In the genomic region with DNA sequence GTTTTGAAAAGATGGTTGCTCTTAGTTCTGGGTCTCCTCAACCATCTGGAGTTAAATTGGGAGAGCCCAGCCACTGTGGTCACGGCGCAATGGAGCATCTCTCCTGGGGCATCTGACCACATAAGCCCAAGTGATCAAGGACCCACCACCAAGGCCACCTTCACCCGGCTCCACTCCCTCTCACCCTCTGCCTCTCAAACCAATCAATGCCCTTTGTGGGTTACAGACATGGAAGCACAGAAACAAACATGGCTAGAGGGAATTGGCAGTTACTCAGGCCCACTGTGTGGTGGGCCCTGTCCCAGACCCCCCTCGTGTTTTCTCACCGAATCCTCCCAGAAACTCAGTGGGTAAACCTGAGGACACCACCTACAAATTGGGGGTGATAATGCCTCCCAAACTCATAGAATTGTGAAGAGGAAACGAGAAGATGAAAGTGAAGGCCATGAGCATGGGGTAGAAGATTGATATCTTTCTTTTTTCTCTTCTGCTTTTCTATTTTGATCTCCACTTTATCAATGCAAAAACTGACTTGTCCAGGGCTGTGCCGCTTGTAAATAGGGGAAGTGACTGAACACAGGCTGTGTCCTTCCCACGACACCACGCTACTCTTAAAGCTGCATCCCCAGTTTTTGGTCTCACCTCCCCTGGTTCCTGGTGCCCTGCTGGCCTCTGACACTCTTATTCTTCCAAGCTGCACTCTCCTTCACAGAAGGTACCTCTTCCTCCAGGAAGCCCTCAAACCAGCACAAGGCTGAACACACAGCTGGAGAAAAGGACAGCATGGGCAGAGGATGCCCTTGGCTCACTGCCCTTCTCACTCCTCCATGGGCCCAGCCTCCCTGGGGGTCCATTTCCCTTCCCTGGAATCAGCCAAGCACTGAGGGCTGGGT, we compare ENCODE assay signal across 1 cellular context.
TF ChIP-seq lines count a peak whose summit lies in the region.

No MANE protein-coding gene starts in this region.

TF ChIP-seq in GM12878, 131 proteins besides CTCF, POLR2A, EP300 and RAD21 (continued from another document and continues in another):
- no peak for TF ChIP-seq RB1 (IDR thresholded peaks at IDR 0.05; ENCODE audit: borderline replicate concordance)
- no peak for TF ChIP-seq WRNIP1 (IDR thresholded peaks at IDR 0.05; ENCODE audit: borderline replicate concordance, low read depth, low read length)
- TF ChIP-seq MEF2A (IDR thresholded peaks at IDR 0.05; ENCODE audit: insufficient read depth, low read depth, low read length), result peak; percentile 67
- peak; percentile 75 for TF ChIP-seq MEF2B (IDR thresholded peaks at IDR 0.05; ENCODE audit: partially characterized antibody, poor library complexity, severe bottlenecking)
- peak; percentile 98 for TF ChIP-seq SPI1 (IDR thresholded peaks at IDR 0.05; ENCODE audit: borderline replicate concordance, insufficient read depth, low read depth, low read length)
- peak; percentile 70; the same call in 1 of the 2 replicates for TF ChIP-seq IRF4 (IDR thresholded peaks at IDR 0.05; ENCODE audit: low read depth, low read length)
- TF ChIP-seq GATAD2B (conservative IDR thresholded peaks at IDR 0.05; ENCODE audit: low read depth), result 0 out of 2 replicates have a peak, but pooled peaks have one; percentile 28
- TF ChIP-seq SP1 (IDR thresholded peaks at IDR 0.05; ENCODE audit: low read depth, low read length), result peak; percentile 68
- peak; percentile 53; the same call in 1 of the 2 replicates for TF ChIP-seq BCL11A (IDR thresholded peaks at IDR 0.05; ENCODE audit: low read depth, low read length)
- TF ChIP-seq, protein P1, sequence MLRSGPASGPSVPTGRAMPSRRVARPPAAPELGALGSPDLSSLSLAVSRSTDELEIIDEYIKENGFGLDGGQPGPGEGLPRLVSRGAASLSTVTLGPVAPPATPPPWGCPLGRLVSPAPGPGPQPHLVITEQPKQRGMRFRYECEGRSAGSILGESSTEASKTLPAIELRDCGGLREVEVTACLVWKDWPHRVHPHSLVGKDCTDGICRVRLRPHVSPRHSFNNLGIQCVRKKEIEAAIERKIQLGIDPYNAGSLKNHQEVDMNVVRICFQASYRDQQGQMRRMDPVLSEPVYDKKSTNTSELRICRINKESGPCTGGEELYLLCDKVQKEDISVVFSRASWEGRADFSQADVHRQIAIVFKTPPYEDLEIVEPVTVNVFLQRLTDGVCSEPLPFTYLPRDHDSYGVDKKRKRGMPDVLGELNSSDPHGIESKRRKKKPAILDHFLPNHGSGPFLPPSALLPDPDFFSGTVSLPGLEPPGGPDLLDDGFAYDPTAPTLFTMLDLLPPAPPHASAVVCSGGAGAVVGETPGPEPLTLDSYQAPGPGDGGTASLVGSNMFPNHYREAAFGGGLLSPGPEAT (IDR thresholded peaks at IDR 0.05; ENCODE audit: low read depth), result peak; percentile 55; the same call in 1 of the 2 replicates
- TF ChIP-seq RUNX3 (IDR thresholded peaks at IDR 0.05; ENCODE audit: low read length), result peak; percentile 54
- TF ChIP-seq ZNF622 (IDR thresholded peaks at IDR 0.05), result no peak
- TF ChIP-seq SMAD5 (IDR thresholded peaks at IDR 0.05; ENCODE audit: low read depth), result no peak
- TF ChIP-seq, protein P2, sequence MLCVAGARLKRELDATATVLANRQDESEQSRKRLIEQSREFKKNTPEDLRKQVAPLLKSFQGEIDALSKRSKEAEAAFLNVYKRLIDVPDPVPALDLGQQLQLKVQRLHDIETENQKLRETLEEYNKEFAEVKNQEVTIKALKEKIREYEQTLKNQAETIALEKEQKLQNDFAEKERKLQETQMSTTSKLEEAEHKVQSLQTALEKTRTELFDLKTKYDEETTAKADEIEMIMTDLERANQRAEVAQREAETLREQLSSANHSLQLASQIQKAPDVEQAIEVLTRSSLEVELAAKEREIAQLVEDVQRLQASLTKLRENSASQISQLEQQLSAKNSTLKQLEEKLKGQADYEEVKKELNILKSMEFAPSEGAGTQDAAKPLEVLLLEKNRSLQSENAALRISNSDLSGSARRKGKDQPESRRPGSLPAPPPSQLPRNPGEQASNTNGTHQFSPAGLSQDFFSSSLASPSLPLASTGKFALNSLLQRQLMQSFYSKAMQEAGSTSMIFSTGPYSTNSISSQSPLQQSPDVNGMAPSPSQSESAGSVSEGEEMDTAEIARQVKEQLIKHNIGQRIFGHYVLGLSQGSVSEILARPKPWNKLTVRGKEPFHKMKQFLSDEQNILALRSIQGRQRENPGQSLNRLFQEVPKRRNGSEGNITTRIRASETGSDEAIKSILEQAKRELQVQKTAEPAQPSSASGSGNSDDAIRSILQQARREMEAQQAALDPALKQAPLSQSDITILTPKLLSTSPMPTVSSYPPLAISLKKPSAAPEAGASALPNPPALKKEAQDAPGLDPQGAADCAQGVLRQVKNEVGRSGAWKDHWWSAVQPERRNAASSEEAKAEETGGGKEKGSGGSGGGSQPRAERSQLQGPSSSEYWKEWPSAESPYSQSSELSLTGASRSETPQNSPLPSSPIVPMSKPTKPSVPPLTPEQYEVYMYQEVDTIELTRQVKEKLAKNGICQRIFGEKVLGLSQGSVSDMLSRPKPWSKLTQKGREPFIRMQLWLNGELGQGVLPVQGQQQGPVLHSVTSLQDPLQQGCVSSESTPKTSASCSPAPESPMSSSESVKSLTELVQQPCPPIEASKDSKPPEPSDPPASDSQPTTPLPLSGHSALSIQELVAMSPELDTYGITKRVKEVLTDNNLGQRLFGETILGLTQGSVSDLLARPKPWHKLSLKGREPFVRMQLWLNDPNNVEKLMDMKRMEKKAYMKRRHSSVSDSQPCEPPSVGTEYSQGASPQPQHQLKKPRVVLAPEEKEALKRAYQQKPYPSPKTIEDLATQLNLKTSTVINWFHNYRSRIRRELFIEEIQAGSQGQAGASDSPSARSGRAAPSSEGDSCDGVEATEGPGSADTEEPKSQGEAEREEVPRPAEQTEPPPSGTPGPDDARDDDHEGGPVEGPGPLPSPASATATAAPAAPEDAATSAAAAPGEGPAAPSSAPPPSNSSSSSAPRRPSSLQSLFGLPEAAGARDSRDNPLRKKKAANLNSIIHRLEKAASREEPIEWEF (IDR thresholded peaks at IDR 0.05; ENCODE audit: insufficient replicate concordance, low read depth, low read length), result peak; percentile 84
- TF ChIP-seq PML (IDR thresholded peaks at IDR 0.05; ENCODE audit: low read length), result no peak
- TF ChIP-seq, protein P3, sequence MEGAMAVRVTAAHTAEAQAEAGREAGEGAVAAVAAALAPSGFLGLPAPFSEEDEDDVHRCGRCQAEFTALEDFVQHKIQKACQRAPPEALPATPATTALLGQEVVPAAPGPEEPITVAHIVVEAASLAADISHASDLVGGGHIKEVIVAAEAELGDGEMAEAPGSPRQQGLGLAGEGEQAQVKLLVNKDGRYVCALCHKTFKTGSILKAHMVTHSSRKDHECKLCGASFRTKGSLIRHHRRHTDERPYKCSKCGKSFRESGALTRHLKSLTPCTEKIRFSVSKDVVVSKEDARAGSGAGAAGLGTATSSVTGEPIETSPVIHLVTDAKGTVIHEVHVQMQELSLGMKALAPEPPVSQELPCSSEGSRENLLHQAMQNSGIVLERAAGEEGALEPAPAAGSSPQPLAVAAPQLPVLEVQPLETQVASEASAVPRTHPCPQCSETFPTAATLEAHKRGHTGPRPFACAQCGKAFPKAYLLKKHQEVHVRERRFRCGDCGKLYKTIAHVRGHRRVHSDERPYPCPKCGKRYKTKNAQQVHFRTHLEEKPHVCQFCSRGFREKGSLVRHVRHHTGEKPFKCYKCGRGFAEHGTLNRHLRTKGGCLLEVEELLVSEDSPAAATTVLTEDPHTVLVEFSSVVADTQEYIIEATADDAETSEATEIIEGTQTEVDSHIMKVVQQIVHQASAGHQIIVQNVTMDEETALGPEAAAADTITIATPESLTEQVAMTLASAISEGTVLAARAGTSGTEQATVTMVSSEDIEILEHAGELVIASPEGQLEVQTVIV (IDR thresholded peaks at IDR 0.05; ENCODE audit: borderline replicate concordance, partially characterized antibody), result no peak
- TF ChIP-seq BRCA1 (IDR thresholded peaks at IDR 0.05; ENCODE audit: low read depth, low read length), result no peak
- peak; percentile 61 for TF ChIP-seq ATF7 (IDR thresholded peaks at IDR 0.05; ENCODE audit: low read depth)
- no peak for TF ChIP-seq SUZ12 (IDR thresholded peaks at IDR 0.05; ENCODE audit: unreplicated experiment)
- peak in 1 of 2 experiments; percentile 27; a peak in 1 of 4 replicates for TF ChIP-seq BHLHE40 (IDR thresholded peaks at IDR 0.05; ENCODE audit: borderline replicate concordance in 1 of 2, low read depth in 2 of 2, low read length in 1 of 2)
- TF ChIP-seq EED (IDR thresholded peaks at IDR 0.05; ENCODE audit: low read depth), result peak; percentile 49; the same call in 1 of the 2 replicates
- no peak for TF ChIP-seq NRF1 (conservative IDR thresholded peaks at IDR 0.05; ENCODE audit: low read depth, low read length)
- no peak for TF ChIP-seq STAT3 (IDR thresholded peaks at IDR 0.05; ENCODE audit: low read depth, low read length)
- TF ChIP-seq IKZF2 (IDR thresholded peaks at IDR 0.05), result peak; percentile 70 to 76
- TF ChIP-seq, protein P4, sequence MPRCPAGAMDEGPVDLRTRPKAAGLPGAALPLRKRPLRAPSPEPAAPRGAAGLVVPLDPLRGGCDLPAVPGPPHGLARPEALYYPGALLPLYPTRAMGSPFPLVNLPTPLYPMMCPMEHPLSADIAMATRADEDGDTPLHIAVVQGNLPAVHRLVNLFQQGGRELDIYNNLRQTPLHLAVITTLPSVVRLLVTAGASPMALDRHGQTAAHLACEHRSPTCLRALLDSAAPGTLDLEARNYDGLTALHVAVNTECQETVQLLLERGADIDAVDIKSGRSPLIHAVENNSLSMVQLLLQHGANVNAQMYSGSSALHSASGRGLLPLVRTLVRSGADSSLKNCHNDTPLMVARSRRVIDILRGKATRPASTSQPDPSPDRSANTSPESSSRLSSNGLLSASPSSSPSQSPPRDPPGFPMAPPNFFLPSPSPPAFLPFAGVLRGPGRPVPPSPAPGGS (IDR thresholded peaks at IDR 0.05; ENCODE audit: borderline replicate concordance, insufficient read depth, low read depth, low read length, poor library complexity, severe bottlenecking), result no peak
- TF ChIP-seq, protein P5, sequence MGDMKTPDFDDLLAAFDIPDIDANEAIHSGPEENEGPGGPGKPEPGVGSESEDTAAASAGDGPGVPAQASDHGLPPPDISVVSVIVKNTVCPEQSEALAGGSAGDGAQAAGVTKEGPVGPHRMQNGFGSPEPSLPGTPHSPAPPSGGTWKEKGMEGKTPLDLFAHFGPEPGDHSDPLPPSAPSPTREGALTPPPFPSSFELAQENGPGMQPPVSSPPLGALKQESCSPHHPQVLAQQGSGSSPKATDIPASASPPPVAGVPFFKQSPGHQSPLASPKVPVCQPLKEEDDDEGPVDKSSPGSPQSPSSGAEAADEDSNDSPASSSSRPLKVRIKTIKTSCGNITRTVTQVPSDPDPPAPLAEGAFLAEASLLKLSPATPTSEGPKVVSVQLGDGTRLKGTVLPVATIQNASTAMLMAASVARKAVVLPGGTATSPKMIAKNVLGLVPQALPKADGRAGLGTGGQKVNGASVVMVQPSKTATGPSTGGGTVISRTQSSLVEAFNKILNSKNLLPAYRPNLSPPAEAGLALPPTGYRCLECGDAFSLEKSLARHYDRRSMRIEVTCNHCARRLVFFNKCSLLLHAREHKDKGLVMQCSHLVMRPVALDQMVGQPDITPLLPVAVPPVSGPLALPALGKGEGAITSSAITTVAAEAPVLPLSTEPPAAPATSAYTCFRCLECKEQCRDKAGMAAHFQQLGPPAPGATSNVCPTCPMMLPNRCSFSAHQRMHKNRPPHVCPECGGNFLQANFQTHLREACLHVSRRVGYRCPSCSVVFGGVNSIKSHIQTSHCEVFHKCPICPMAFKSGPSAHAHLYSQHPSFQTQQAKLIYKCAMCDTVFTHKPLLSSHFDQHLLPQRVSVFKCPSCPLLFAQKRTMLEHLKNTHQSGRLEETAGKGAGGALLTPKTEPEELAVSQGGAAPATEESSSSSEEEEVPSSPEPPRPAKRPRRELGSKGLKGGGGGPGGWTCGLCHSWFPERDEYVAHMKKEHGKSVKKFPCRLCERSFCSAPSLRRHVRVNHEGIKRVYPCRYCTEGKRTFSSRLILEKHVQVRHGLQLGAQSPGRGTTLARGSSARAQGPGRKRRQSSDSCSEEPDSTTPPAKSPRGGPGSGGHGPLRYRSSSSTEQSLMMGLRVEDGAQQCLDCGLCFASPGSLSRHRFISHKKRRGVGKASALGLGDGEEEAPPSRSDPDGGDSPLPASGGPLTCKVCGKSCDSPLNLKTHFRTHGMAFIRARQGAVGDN (IDR thresholded peaks at IDR 0.05), result 0 out of 2 replicates have a peak, but pooled peaks have one; percentile 31
- no peak for TF ChIP-seq MYB (IDR thresholded peaks at IDR 0.05; ENCODE audit: borderline replicate concordance, low read depth, low read length)
- TF ChIP-seq, protein P6, sequence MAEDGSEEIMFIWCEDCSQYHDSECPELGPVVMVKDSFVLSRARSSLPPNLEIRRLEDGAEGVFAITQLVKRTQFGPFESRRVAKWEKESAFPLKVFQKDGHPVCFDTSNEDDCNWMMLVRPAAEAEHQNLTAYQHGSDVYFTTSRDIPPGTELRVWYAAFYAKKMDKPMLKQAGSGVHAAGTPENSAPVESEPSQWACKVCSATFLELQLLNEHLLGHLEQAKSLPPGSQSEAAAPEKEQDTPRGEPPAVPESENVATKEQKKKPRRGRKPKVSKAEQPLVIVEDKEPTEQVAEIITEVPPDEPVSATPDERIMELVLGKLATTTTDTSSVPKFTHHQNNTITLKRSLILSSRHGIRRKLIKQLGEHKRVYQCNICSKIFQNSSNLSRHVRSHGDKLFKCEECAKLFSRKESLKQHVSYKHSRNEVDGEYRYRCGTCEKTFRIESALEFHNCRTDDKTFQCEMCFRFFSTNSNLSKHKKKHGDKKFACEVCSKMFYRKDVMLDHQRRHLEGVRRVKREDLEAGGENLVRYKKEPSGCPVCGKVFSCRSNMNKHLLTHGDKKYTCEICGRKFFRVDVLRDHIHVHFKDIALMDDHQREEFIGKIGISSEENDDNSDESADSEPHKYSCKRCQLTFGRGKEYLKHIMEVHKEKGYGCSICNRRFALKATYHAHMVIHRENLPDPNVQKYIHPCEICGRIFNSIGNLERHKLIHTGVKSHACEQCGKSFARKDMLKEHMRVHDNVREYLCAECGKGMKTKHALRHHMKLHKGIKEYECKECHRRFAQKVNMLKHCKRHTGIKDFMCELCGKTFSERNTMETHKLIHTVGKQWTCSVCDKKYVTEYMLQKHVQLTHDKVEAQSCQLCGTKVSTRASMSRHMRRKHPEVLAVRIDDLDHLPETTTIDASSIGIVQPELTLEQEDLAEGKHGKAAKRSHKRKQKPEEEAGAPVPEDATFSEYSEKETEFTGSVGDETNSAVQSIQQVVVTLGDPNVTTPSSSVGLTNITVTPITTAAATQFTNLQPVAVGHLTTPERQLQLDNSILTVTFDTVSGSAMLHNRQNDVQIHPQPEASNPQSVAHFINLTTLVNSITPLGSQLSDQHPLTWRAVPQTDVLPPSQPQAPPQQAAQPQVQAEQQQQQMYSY (CRISPR knock-in tag; IDR thresholded peaks at IDR 0.05), result no peak
- TF ChIP-seq ASH2L (IDR thresholded peaks at IDR 0.05; ENCODE audit: borderline replicate concordance, low read depth), result 0 out of 2 replicates have a peak, but pooled peaks have one; percentile 37
- TF ChIP-seq ZNF274 (IDR thresholded peaks at IDR 0.05; ENCODE audit: insufficient read depth, insufficient read length), result no peak
- TF ChIP-seq MTA3 (IDR thresholded peaks at IDR 0.05; ENCODE audit: borderline replicate concordance, low read length), result peak; percentile 89; the same call in 1 of the 2 replicates
- TF ChIP-seq DPF2 (IDR thresholded peaks at IDR 0.05), result peak; percentile 68; the same call in 1 of the 2 replicates
- TF ChIP-seq, protein P7, sequence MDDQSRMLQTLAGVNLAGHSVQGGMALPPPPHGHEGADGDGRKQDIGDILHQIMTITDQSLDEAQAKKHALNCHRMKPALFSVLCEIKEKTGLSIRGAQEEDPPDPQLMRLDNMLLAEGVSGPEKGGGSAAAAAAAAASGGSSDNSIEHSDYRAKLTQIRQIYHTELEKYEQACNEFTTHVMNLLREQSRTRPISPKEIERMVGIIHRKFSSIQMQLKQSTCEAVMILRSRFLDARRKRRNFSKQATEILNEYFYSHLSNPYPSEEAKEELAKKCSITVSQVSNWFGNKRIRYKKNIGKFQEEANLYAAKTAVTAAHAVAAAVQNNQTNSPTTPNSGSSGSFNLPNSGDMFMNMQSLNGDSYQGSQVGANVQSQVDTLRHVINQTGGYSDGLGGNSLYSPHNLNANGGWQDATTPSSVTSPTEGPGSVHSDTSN (IDR thresholded peaks at IDR 0.05; ENCODE audit: insufficient replicate concordance, low read depth, low read length), result peak; percentile 70
